1 cellular context compared by ENCODE assay signal in genomic region chr16:18037051-18037450, GRCh38.
TF ChIP-seq lines count a peak whose summit lies in the region.

No MANE protein-coding gene starts in this region.

TF ChIP-seq in HepG2, 621 proteins besides CTCF, POLR2A, EP300 and RAD21 (continued from another document):
- peak; percentile 74; the same call in 1 of the 2 replicates for TF ChIP-seq TRIM22 (IDR thresholded peaks at IDR 0.05)
- TF ChIP-seq CREB1 (IDR thresholded peaks at IDR 0.05) = peak; percentile 99
- TF ChIP-seq CREB1 (CRISPR knock-in tag; IDR thresholded peaks at IDR 0.05) = no peak
- no peak for TF ChIP-seq NPAS2 (CRISPR knock-in tag; IDR thresholded peaks at IDR 0.05; ENCODE audit: borderline replicate concordance)
- no peak for TF ChIP-seq FOXM1 (CRISPR knock-in tag; IDR thresholded peaks at IDR 0.05)
- TF ChIP-seq, protein P1, sequence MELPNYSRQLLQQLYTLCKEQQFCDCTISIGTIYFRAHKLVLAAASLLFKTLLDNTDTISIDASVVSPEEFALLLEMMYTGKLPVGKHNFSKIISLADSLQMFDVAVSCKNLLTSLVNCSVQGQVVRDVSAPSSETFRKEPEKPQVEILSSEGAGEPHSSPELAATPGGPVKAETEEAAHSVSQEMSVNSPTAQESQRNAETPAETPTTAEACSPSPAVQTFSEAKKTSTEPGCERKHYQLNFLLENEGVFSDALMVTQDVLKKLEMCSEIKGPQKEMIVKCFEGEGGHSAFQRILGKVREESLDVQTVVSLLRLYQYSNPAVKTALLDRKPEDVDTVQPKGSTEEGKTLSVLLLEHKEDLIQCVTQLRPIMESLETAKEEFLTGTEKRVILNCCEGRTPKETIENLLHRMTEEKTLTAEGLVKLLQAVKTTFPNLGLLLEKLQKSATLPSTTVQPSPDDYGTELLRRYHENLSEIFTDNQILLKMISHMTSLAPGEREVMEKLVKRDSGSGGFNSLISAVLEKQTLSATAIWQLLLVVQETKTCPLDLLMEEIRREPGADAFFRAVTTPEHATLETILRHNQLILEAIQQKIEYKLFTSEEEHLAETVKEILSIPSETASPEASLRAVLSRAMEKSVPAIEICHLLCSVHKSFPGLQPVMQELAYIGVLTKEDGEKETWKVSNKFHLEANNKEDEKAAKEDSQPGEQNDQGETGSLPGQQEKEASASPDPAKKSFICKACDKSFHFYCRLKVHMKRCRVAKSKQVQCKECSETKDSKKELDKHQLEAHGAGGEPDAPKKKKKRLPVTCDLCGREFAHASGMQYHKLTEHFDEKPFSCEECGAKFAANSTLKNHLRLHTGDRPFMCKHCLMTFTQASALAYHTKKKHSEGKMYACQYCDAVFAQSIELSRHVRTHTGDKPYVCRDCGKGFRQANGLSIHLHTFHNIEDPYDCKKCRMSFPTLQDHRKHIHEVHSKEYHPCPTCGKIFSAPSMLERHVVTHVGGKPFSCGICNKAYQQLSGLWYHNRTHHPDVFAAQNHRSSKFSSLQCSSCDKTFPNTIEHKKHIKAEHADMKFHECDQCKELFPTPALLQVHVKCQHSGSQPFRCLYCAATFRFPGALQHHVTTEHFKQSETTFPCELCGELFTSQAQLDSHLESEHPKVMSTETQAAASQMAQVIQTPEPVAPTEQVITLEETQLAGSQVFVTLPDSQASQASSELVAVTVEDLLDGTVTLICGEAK (IDR thresholded peaks at IDR 0.05) = 0 out of 2 replicates have a peak, but pooled peaks have one; percentile 27
- TF ChIP-seq, protein P1 (CRISPR knock-in tag; IDR thresholded peaks at IDR 0.05) = no peak
- TF ChIP-seq SNRNP70 (IDR thresholded peaks at IDR 0.05; ENCODE audit: low read depth, low read length) = no peak
- peak; percentile 89 for TF ChIP-seq ZNF282 (IDR thresholded peaks at IDR 0.05; ENCODE audit: partially characterized antibody)
- peak; percentile 84; the same call in 1 of the 2 replicates for TF ChIP-seq PLRG1 (conservative IDR thresholded peaks at IDR 0.05)
- TF ChIP-seq FOXA1 (IDR thresholded peaks at IDR 0.05) = 0 out of 2 replicates have a peak, but pooled peaks have one; percentile 41
- TF ChIP-seq FOXA1 (CRISPR knock-in tag; IDR thresholded peaks at IDR 0.05) = no peak
